Comparison of ENCODE assay signal across 14 cellular contexts in the genomic region with DNA sequence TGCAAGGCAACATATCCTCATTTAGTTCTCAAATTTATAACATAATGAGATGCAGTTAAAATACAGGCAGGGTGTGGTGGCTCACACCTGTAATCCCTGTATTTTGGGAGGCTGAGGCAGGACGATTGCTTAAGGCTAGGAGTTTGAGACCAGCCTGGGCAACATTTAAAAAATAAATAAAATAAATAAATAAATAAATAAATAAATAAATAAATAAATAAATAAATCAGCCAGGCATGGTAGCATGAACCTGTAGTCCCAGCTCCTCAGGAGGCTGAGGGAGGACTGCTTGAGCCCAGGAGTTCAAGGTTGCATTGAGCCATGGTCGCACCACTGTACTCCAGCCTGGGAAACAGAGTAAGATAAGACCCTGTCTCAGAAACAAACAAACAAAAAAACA. TPM values are rescaled to one million over a fixed set of nuclear protein-coding genes. Genes with fewer than 3 reads are reported as not detected.
DNase-seq lines count a peak whose midpoint lies in the region; ATAC-seq and TF ChIP-seq lines count a peak whose summit lies in the region.
"Had no signal": no experiment of that assay in that cellular context is flagged by ENCODE, and none has a peak within 500 bp of the region (broad histone marks: within the 10 kb centered on the region; RNA-seq: fewer than 3 reads in every experiment).

No MANE protein-coding gene starts in this region.

- H3K4me2 ChIP-seq in mesenchymal stem cell (ENCODE audit: low read length, poor library complexity, severe bottlenecking): no peak overlapping the region
- H3K4me2 ChIP-seq: BLaER1, GM23338 had no signal

- no peak overlapping the region for H3K18ac ChIP-seq in mesenchymal stem cell (ENCODE audit: low read depth in 1 of 2, low read length in 2 of 2)

- no peak overlapping the region for H2BK12ac ChIP-seq in mesenchymal stem cell (ENCODE audit: low read length in 2 of 2)

- H2BK5ac ChIP-seq in mesenchymal stem cell (ENCODE audit: low read depth, low read length, poor library complexity, severe bottlenecking): no peak overlapping the region

- H4K8ac ChIP-seq in mesenchymal stem cell (ENCODE audit: low read length): no peak overlapping the region

- H3K27me3 Mint-ChIP-seq in CD8-positive, alpha-beta T cell (ENCODE audit: low read depth): no peaks in the 10 kb centered on the region
- H3K27me3 Mint-ChIP-seq: IgD-negative memory B cell had no signal

- H3K23ac ChIP-seq in mesenchymal stem cell (ENCODE audit: low read length in 2 of 2): no peak overlapping the region

- no peak overlapping the region for H3K4ac ChIP-seq in mesenchymal stem cell (ENCODE audit: low read depth in 1 of 2, low read length in 2 of 2)

- no peak for ATAC-seq in CD8-positive, alpha-beta T cell
- ATAC-seq in HG02588 (IDR thresholded peaks at IDR 0.05; ENCODE audit: unreplicated experiment): no peak
- ATAC-seq: GM23338, HepG2 had no signal

- no peak overlapping the region for H2BK15ac ChIP-seq in mesenchymal stem cell (ENCODE audit: low read depth, poor library complexity, severe bottlenecking)

- H3K9me3 Mint-ChIP-seq in CD8-positive, alpha-beta T cell: no peaks in the 10 kb centered on the region
- H3K9me3 Mint-ChIP-seq: GM23338, HFFc6, IgD-negative memory B cell had no signal

- no peaks in the 10 kb centered on the region for H3K4me1 Mint-ChIP-seq in CD8-positive, alpha-beta T cell (ENCODE audit: low read depth)

- H3K79me1 ChIP-seq in mesenchymal stem cell (replicated peaks; ENCODE audit: low read length, poor library complexity, severe bottlenecking): peaks cover 9% of the 10 kb centered on the region

- H3K14ac ChIP-seq in mesenchymal stem cell (ENCODE audit: low read length in 2 of 2): no peak overlapping the region

- intact Hi-C loops in CD8-positive, alpha-beta T cell (cut with DNase I, micrococcal nuclease): no loop called here

- H3K27ac Mint-ChIP-seq in CD8-positive, alpha-beta T cell: peak overlapping the region; percentile 64
- H3K27ac Mint-ChIP-seq: GM23338, HFFc6, IgD-negative memory B cell had no signal

- H3K9me3 ChIP-seq in CD8-positive, alpha-beta T cell (ENCODE audit: low read length): no peaks in the 10 kb centered on the region
- H3K9me3 ChIP-seq in mesenchymal stem cell (ENCODE audit: control insufficient read depth, low read length): no peaks in the 10 kb centered on the region
- H3K9me3 ChIP-seq: BLaER1, Caco-2 had no signal

- no peak for DNase-seq in CD8-positive, alpha-beta T cell
- DNase-seq in mesenchymal stem cell (no peak), cortex of kidney (lab: John Stamatoyannopoulos, UW) (no peak)
- no peak for DNase-seq in activated CD8-positive, alpha-beta memory T cell treated with anti-CD3 and anti-CD28 coated beads, Interleukin-2, amount 50 U/mL, for 4 hours
- DNase-seq: Caco-2, HCEC 1CT, HFFc6, KBM-7 had no signal

- H3K4me1 ChIP-seq in CD8-positive, alpha-beta T cell (ENCODE audit: insufficient read depth, low read length): no peaks in the 10 kb centered on the region
- peaks cover 11% of the 10 kb centered on the region for H3K4me1 ChIP-seq in mesenchymal stem cell (ENCODE audit: control insufficient read depth, insufficient read depth, low read depth, low read length)
- H3K4me1 ChIP-seq: Caco-2 had no signal

- H4K91ac ChIP-seq in mesenchymal stem cell (ENCODE audit: low read length): no peak overlapping the region

- peaks cover 28% of the 10 kb centered on the region for H3K36me3 ChIP-seq in CD8-positive, alpha-beta T cell (ENCODE audit: insufficient read depth, low read length)
- H3K36me3 ChIP-seq in mesenchymal stem cell (ENCODE audit: control insufficient read depth in 1 of 2, insufficient read depth in 2 of 2, low read depth in 1 of 2, low read length in 2 of 2): peaks cover 20 to 77% of the 10 kb centered on the region in 2 experiments

- H3K9ac ChIP-seq in mesenchymal stem cell (ENCODE audit: low read length): no peak overlapping the region
- H3K9ac ChIP-seq: BLaER1 had no signal

- 79% methylated on average over 1 of the region's 2 CpGs for WGBS in mesenchymal stem cell

- H3K36me3 Mint-ChIP-seq in CD8-positive, alpha-beta T cell: peaks cover 53% of the 10 kb centered on the region

- no peak overlapping the region for H2AFZ ChIP-seq in mesenchymal stem cell (ENCODE audit: low read depth, low read length)
- H2AFZ ChIP-seq: GM23338 had no signal

- no peak for TF ChIP-seq CTCF in CD8-positive, alpha-beta T cell (IDR thresholded peaks at IDR 0.05)
- TF ChIP-seq CTCF in VCaP (conservative IDR thresholded peaks at IDR 0.05): no peak

- POLR2A ChIA-PET in CD8-positive, alpha-beta T cell (lab: Charles Lee): no interaction called here

- H3K4me3 ChIP-seq in CD8-positive, alpha-beta T cell (ENCODE audit: low read depth, low read length): no peak overlapping the region
- no peak overlapping the region for H3K4me3 ChIP-seq in mesenchymal stem cell (ENCODE audit: insufficient read depth in 1 of 2, low read depth in 1 of 2, low read length in 2 of 2)
- H3K4me3 ChIP-seq: BLaER1, GM23338 had no signal

- H2AK5ac ChIP-seq in mesenchymal stem cell (ENCODE audit: low read length, severe bottlenecking): peak overlapping the region; percentile 55

- H3K4me3 Mint-ChIP-seq in CD8-positive, alpha-beta T cell: no peak overlapping the region
- H3K4me3 Mint-ChIP-seq: GM23338, HFFc6, IgD-negative memory B cell had no signal

- no peaks in the 10 kb centered on the region for H3K27me3 ChIP-seq in CD8-positive, alpha-beta T cell (ENCODE audit: insufficient read depth, low read length)
- H3K27me3 ChIP-seq in mesenchymal stem cell (ENCODE audit: control insufficient read depth in 1 of 2, insufficient read depth in 1 of 2, low read length in 2 of 2): no peaks in the 10 kb centered on the region
- H3K27me3 ChIP-seq: BLaER1 had no signal

- no peak overlapping the region for H2BK120ac ChIP-seq in mesenchymal stem cell (ENCODE audit: low read depth, low read length)

- H3K27ac ChIP-seq in CD8-positive, alpha-beta T cell (ENCODE audit: low read depth, low read length): no peak overlapping the region
- H3K27ac ChIP-seq in VCaP (peak overlapping the region; percentile 65), mesenchymal stem cell (ENCODE audit: low read length, poor library complexity, severe bottlenecking) (no peak overlapping the region)
- H3K27ac ChIP-seq: BLaER1 had no signal

- CTCF ChIA-PET in CD8-positive, alpha-beta T cell (lab: Charles Lee): no interaction called here

RNA-seq across cellular contexts. Expression of a gene that starts 39.4 kb away (rescaled TPM):
- total RNA-seq in CD8-positive, alpha-beta T cell: 10 to 100 TPM; 11.4 to 15.7 TPM
- 8.0 TPM for polyA plus RNA-seq in mesenchymal stem cell (2013, experiment 1 of 2)
- 7.8 TPM for polyA plus RNA-seq in mesenchymal stem cell (2013, experiment 2 of 2)

RNA-seq across cellular contexts. Expression of a gene that starts 56.7 kb away (rescaled TPM):
- 10 to 100 TPM; 47.6 to 57.9 TPM for total RNA-seq in CD8-positive, alpha-beta T cell
- polyA plus RNA-seq in mesenchymal stem cell (2013, experiment 1 of 2): 25.2 TPM
- 24.1 TPM for polyA plus RNA-seq in mesenchymal stem cell (2013, experiment 2 of 2)

RNA-seq across cellular contexts. Expression of a gene that starts 59.2 kb away (rescaled TPM):
- 10 to 100 TPM; 36.9 to 40.7 TPM for total RNA-seq in CD8-positive, alpha-beta T cell
- 41.5 TPM for polyA plus RNA-seq in mesenchymal stem cell (2013, experiment 1 of 2)
- polyA plus RNA-seq in mesenchymal stem cell (2013, experiment 2 of 2): 42.0 TPM

RNA-seq across cellular contexts. Expression of a gene that starts 59.7 kb away (rescaled TPM):
- 10 to 100 TPM; 38.8 to 41.7 TPM for total RNA-seq in CD8-positive, alpha-beta T cell
- 17.6 TPM for polyA plus RNA-seq in mesenchymal stem cell (2013, experiment 1 of 2)
- 18.0 TPM for polyA plus RNA-seq in mesenchymal stem cell (2013, experiment 2 of 2)
